1 cellular context compared by ENCODE assay signal in the genomic region with DNA sequence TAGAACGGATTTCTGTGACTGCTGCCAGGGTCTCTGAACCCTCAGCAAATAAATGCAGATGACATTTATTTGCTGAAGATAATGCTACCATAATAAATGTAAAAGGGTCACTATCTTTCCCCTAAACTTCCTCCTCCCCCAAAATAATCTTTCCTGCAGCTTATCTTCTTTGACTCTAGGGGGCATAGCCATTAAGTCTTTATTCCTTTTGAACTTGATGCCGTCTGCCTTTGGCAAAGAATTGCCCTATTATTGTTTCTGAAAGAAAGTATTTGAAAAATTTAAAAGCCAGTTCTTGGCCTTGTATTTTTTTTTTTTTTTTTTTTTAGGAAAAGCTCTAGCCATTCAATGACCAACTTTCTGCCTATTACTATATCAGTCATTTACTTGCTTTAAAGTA.
TF ChIP-seq lines count a peak whose summit lies in the region.

No MANE protein-coding gene starts in this region.

TF ChIP-seq in GM23338, 12 proteins besides CTCF, POLR2A, EP300 and RAD21 (continued from another document):
- TF ChIP-seq REST (IDR thresholded peaks at IDR 0.05; ENCODE audit: unreplicated experiment) (no peak), ETS1 (IDR thresholded peaks at IDR 0.05) (no peak), ZNF114 (CRISPR knock-in tag; IDR thresholded peaks at IDR 0.05) (no peak), EZH2phosphoT487 (IDR thresholded peaks at IDR 0.05; ENCODE audit: unreplicated experiment) (no peak), STAT1 (IDR thresholded peaks at IDR 0.05; ENCODE audit: unreplicated experiment) (no peak), POLR2AphosphoS5 (IDR thresholded peaks at IDR 0.05; ENCODE audit: low read depth) (no peak), ZNF331 (CRISPR knock-in tag; IDR thresholded peaks at IDR 0.05; ENCODE audit: low read depth) (no peak)
